15 cellular contexts compared by ENCODE assay signal in the genomic region with DNA sequence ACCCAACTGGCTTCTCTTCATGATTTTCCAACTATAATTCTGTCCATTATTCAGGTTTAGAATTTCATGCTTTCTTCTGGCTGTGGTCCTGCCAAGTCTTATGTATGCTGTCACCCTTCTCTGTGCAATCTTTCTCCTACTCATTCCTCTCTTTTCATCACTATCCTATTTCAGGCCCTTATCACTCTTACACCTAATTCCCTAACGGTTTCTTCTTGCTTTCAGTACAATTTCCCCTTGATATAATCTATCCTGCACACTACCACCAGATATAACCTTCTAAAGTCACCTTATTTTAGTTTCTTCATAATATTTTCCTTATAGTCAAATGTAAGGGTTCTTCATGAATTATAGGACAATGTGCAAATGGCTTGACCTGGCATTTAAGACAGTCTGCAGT.
"Had no signal": no experiment of that assay in that cellular context is flagged by ENCODE, and none has a peak within 500 bp of the region (broad histone marks: within the 10 kb centered on the region; RNA-seq: fewer than 3 reads in every experiment).

No MANE protein-coding gene starts in this region.

- ATAC-seq: naive thymus-derived CD4-positive, alpha-beta T cell; upper lobe of right lung had no signal

- H3K4me3 Mint-ChIP-seq: activated CD4-positive, alpha-beta memory T cell treated with anti-CD3 and anti-CD28 coated beads, Interleukin-2, amount 10 ng/mL, durations not matched to agents 7 days and 5 days had no signal

- H3K27me3 ChIP-seq: breast epithelium, heart left ventricle, neutrophil, SJCRH30, upper lobe of right lung had no signal

- H3K4me3 ChIP-seq: breast epithelium, coronary artery, heart left ventricle, SJCRH30, upper lobe of right lung had no signal

- H3K9ac ChIP-seq: parathyroid adenoma had no signal

- H3K36me3 ChIP-seq: breast epithelium, neutrophil, upper lobe of right lung, WERI-Rb-1 had no signal

- H2AFZ ChIP-seq: parathyroid adenoma had no signal

- H3K27me3 Mint-ChIP-seq: activated CD4-positive, alpha-beta memory T cell treated with anti-CD3 and anti-CD28 coated beads, Interleukin-2, amount 10 ng/mL, durations not matched to agents 7 days and 5 days; naive thymus-derived CD4-positive, alpha-beta T cell had no signal

- H3K9me3 ChIP-seq: neutrophil, upper lobe of right lung had no signal

- H3K4me1 ChIP-seq: breast epithelium, parathyroid adenoma, upper lobe of right lung had no signal

- H3K27ac ChIP-seq: breast epithelium, coronary artery, heart left ventricle, neutrophil, parathyroid adenoma, SJCRH30, upper lobe of right lung, WERI-Rb-1 had no signal

- H3K27ac Mint-ChIP-seq: activated CD4-positive, alpha-beta memory T cell treated with anti-CD3 and anti-CD28 coated beads, Interleukin-2, amount 10 ng/mL, durations not matched to agents 7 days and 5 days had no signal

- DNase-seq: activated CD4-positive, alpha-beta memory T cell treated with anti-CD3 and anti-CD28 coated beads, Interleukin-2, amount 10 ng/mL, durations not matched to agents 7 days and 5 days; activated CD4-positive, alpha-beta T cell treated with anti-CD3 and anti-CD28 coated beads for 1 hour; activated naive CD4-positive, alpha-beta T cell treated with Interleukin-2 at 50 U/mL for 16 hours; heart left ventricle; mesenchymal stem cell; naive thymus-derived CD4-positive, alpha-beta T cell; SJCRH30; stimulated activated naive CD4-positive, alpha-beta T cell; T-helper 2 cell; upper lobe of right lung; WERI-Rb-1 had no signal
